Comparison of ENCODE assay signal across 22 cellular contexts in genomic region chr3:35201221-35201620, GRCh38.
"Had no signal": no experiment of that assay in that cellular context is flagged by ENCODE, and none has a peak within 500 bp of the region (broad histone marks: within the 10 kb centered on the region; RNA-seq: fewer than 3 reads in every experiment).

No MANE protein-coding gene starts in this region.

- H3K27me3 Mint-ChIP-seq: stimulated activated naive CD8-positive, alpha-beta T cell treated with anti-CD3 and anti-CD28 coated beads, Interleukin-15, Interleukin-2, amounts not matched to agents 100 ng/mL and 50 ng/mL, for 24 hours had no signal

- H3K36me3 Mint-ChIP-seq: stimulated activated effector memory CD8-positive, alpha-beta T cell treated with anti-CD3 and anti-CD28 coated beads, Interleukin-12 subunit alpha, Interleukin-12 subunit beta, amount 100 ng/mL, for 72 hours had no signal

- H3K27ac Mint-ChIP-seq: naive thymus-derived CD8-positive, alpha-beta T cell; nephron; stimulated activated effector memory CD8-positive, alpha-beta T cell treated with anti-CD3 and anti-CD28 coated beads, Interleukin-12 subunit alpha, Interleukin-12 subunit beta, amount 100 ng/mL, for 72 hours; stimulated activated naive CD8-positive, alpha-beta T cell treated with anti-CD3 and anti-CD28 coated beads, Interleukin-15, Interleukin-2, amounts not matched to agents 100 ng/mL and 50 ng/mL, for 24 hours had no signal

- DNase-seq: islet precursor cell; left ventricle myocardium inferior; midbrain; mucosa of descending colon; naive thymus-derived CD8-positive, alpha-beta T cell; nucleus accumbens; pancreas; posterior cingulate gyrus; retina; right cardiac atrium; stimulated activated CD4-positive, alpha-beta T cell treated with anti-CD3 and anti-CD28 coated beads, Interleukin-12 subunit alpha, Interleukin-12 subunit beta, amount 100 ng/mL, for 4 hours; stimulated activated CD4-positive, alpha-beta T cell treated with anti-CD3 and anti-CD28 coated beads, Interleukin-15, amount 100 ng/mL, for 24 hours; stimulated activated CD4-positive, alpha-beta T cell treated with anti-CD3 and anti-CD28 coated beads, Interleukin-2, amount 100 ng/mL, for 24 hours; stimulated activated CD4-positive, alpha-beta T cell treated with anti-CD3 and anti-CD28 coated beads, Interleukin-4, amount 100 ng/mL, for 1 hour; stimulated activated naive CD4-positive, alpha-beta T cell; tibial artery; trophoblast cell; upper lobe of right lung had no signal

- H3K4me3 Mint-ChIP-seq: naive thymus-derived CD8-positive, alpha-beta T cell; nephron; neural crest cell; stimulated activated effector memory CD8-positive, alpha-beta T cell treated with anti-CD3 and anti-CD28 coated beads, Interleukin-12 subunit alpha, Interleukin-12 subunit beta, amount 100 ng/mL, for 72 hours; stimulated activated naive CD8-positive, alpha-beta T cell treated with anti-CD3 and anti-CD28 coated beads, Interleukin-15, Interleukin-2, amounts not matched to agents 100 ng/mL and 50 ng/mL, for 24 hours had no signal

- H3K4me1 Mint-ChIP-seq: naive thymus-derived CD8-positive, alpha-beta T cell; neural crest cell; stimulated activated effector memory CD8-positive, alpha-beta T cell treated with anti-CD3 and anti-CD28 coated beads, Interleukin-12 subunit alpha, Interleukin-12 subunit beta, amount 100 ng/mL, for 72 hours had no signal

- H3K9me3 Mint-ChIP-seq: nephron had no signal
